24 cellular contexts compared by ENCODE assay signal in the genomic region with DNA sequence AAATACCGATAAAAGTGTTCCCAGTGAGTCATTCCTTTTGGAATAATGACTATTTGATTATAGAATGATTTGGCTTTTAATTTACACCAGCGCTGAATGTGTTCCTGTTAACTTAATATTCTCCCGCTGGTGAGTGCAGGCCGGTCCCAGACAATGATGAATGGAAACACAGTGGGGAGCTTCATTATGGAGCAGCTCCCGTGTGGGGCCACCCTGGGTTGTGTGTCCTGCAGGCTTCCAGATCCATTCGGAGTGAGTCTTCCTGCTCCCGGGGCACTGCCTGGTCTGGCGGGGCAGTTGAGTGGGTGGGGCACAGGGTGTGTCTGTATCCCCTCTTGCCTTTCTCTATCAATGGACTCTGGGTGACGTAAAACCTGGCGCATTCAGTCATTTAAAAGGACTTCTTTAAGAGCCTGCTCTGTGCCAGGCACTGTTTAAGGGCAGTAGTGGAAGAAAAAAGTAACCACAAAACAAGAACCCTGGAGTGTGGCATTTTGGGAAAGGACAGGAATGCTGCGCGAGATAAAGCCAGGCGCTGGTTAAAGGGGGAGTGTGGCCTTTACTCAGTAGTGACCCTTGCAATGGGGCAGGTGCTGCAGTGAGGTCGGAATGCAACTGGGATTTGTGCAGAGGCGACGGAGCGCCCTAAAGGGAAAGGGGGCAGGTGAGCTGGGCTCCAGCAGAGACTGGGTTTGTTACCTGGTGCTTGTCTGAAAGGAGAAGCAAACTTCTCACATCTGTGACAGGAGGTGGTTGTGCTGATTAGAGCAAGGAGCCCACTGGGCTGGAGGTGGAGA.
"Had no signal": no experiment of that assay in that cellular context is flagged by ENCODE, and none has a peak within 500 bp of the region (broad histone marks: within the 10 kb centered on the region; RNA-seq: fewer than 3 reads in every experiment).

No MANE protein-coding gene starts in this region.

- H3K27ac Mint-ChIP-seq: activated CD4-positive, alpha-beta T cell treated with anti-CD3 and anti-CD28 coated beads, Interleukin-2, amount 10 ng/mL, durations not matched to agents 24 days and 14 days; activated naive CD4-positive, alpha-beta T cell treated with anti-CD3 and anti-CD28 coated beads, Interleukin-2, amount 10 ng/mL, durations not matched to agents 7 days and 5 days; memory B cell; naive thymus-derived CD4-positive, alpha-beta T cell; stimulated activated memory B cell treated with anti-CD40 and anti-IgM and Interleukin-4, amounts not matched to agents 10 μg/mL and 1 μg/mL and 100 μg/mL, for 72 hours had no signal

- H3K9me3 ChIP-seq: colonic mucosa, heart left ventricle, pancreas, right lobe of liver, thoracic aorta, upper lobe of left lung had no signal

- H3K27me3 Mint-ChIP-seq: activated CD4-positive, alpha-beta T cell treated with anti-CD3 and anti-CD28 coated beads, Interleukin-2, amount 10 ng/mL, durations not matched to agents 24 days and 14 days; activated naive CD4-positive, alpha-beta T cell treated with anti-CD3 and anti-CD28 coated beads, Interleukin-2, amount 10 ng/mL, durations not matched to agents 7 days and 5 days; activated naive CD8-positive, alpha-beta T cell treated with anti-CD3 and anti-CD28 coated beads, Interleukin-2, amount 50 U/mL, for 24 hours; stimulated activated memory B cell treated with anti-CD40 and anti-IgM and Interleukin-4, amounts not matched to agents 10 μg/mL and 1 μg/mL and 100 μg/mL, for 72 hours had no signal

- H3K27me3 ChIP-seq: colonic mucosa, heart left ventricle, pancreas, right lobe of liver, upper lobe of left lung had no signal

- H3K4me3 Mint-ChIP-seq: activated CD4-positive, alpha-beta T cell treated with anti-CD3 and anti-CD28 coated beads, Interleukin-2, amount 10 ng/mL, durations not matched to agents 24 days and 14 days; activated naive CD4-positive, alpha-beta T cell treated with anti-CD3 and anti-CD28 coated beads, Interleukin-2, amount 10 ng/mL, durations not matched to agents 7 days and 5 days; activated naive CD8-positive, alpha-beta T cell treated with anti-CD3 and anti-CD28 coated beads, Interleukin-2, amount 50 U/mL, for 24 hours; memory B cell; naive thymus-derived CD4-positive, alpha-beta T cell; stimulated activated memory B cell treated with anti-CD40 and anti-IgM and Interleukin-4, amounts not matched to agents 10 μg/mL and 1 μg/mL and 100 μg/mL, for 72 hours had no signal

- H3K4me1 ChIP-seq: colonic mucosa, gastroesophageal sphincter, heart left ventricle, pancreas, right lobe of liver, upper lobe of left lung had no signal

- H3K27ac ChIP-seq: colonic mucosa, gastroesophageal sphincter, heart left ventricle, pancreas, right lobe of liver, thoracic aorta, upper lobe of left lung had no signal

- H3K4me1 Mint-ChIP-seq: activated CD4-positive, alpha-beta T cell treated with anti-CD3 and anti-CD28 coated beads, Interleukin-2, amount 10 ng/mL, durations not matched to agents 24 days and 14 days; activated naive CD4-positive, alpha-beta T cell treated with anti-CD3 and anti-CD28 coated beads, Interleukin-2, amount 10 ng/mL, durations not matched to agents 7 days and 5 days; activated naive CD8-positive, alpha-beta T cell treated with anti-CD3 and anti-CD28 coated beads, Interleukin-2, amount 50 U/mL, for 24 hours; memory B cell; naive thymus-derived CD4-positive, alpha-beta T cell; stimulated activated memory B cell treated with anti-CD40 and anti-IgM and Interleukin-4, amounts not matched to agents 10 μg/mL and 1 μg/mL and 100 μg/mL, for 72 hours had no signal

- H3K36me3 ChIP-seq: colonic mucosa, gastroesophageal sphincter, heart left ventricle, pancreas, right lobe of liver, thoracic aorta, upper lobe of left lung had no signal

- H3K4me3 ChIP-seq: colonic mucosa, gastroesophageal sphincter, heart left ventricle, pancreas, right lobe of liver, smooth muscle cell, thoracic aorta, upper lobe of left lung had no signal

- H3K9me3 Mint-ChIP-seq: activated CD4-positive, alpha-beta T cell treated with anti-CD3 and anti-CD28 coated beads, Interleukin-2, amount 10 ng/mL, durations not matched to agents 24 days and 14 days; activated naive CD4-positive, alpha-beta T cell treated with anti-CD3 and anti-CD28 coated beads, Interleukin-2, amount 10 ng/mL, durations not matched to agents 7 days and 5 days; activated naive CD8-positive, alpha-beta T cell treated with anti-CD3 and anti-CD28 coated beads, Interleukin-2, amount 50 U/mL, for 24 hours; stimulated activated memory B cell treated with anti-CD40 and anti-IgM and Interleukin-4, amounts not matched to agents 10 μg/mL and 1 μg/mL and 100 μg/mL, for 72 hours had no signal

- DNase-seq: activated CD4-positive, alpha-beta T cell treated with anti-CD3 and anti-CD28 coated beads, Interleukin-2, amount 10 ng/mL, durations not matched to agents 24 days and 14 days; activated CD8-positive, alpha-beta memory T cell treated with anti-CD3 and anti-CD28 coated beads, Interleukin-2, amount 50 U/mL, for 4 hours; activated effector memory CD4-positive, alpha-beta T cell treated with Interleukin-2 at 50 U/mL for 16 hours; activated naive CD4-positive, alpha-beta T cell treated with anti-CD3 and anti-CD28 coated beads, Interleukin-2, amount 10 ng/mL, durations not matched to agents 7 days and 5 days; activated naive CD8-positive, alpha-beta T cell treated with anti-CD3 and anti-CD28 coated beads, Interleukin-2, amount 50 U/mL, for 24 hours; activated T-cell treated with anti-CD3 and anti-CD28 coated beads, Interleukin-2, amount 50 U/mL, for 48 hours; anterior cingulate cortex; central memory CD4-positive, alpha-beta T cell; colonic mucosa; erythroblast; heart left ventricle; left ventricle myocardium superior; naive thymus-derived CD4-positive, alpha-beta T cell; pancreas; right lobe of liver; stimulated activated CD4-positive, alpha-beta T cell treated with anti-CD3 and anti-CD28 coated beads, Interleukin-4, amount 100 ng/mL, for 24 hours; T1000; upper lobe of left lung had no signal

- H3K36me3 Mint-ChIP-seq: activated naive CD4-positive, alpha-beta T cell treated with anti-CD3 and anti-CD28 coated beads, Interleukin-2, amount 10 ng/mL, durations not matched to agents 7 days and 5 days; brain; memory B cell; naive thymus-derived CD4-positive, alpha-beta T cell; stimulated activated memory B cell treated with anti-CD40 and anti-IgM and Interleukin-4, amounts not matched to agents 10 μg/mL and 1 μg/mL and 100 μg/mL, for 72 hours had no signal

- ATAC-seq: activated naive CD8-positive, alpha-beta T cell treated with anti-CD3 and anti-CD28 coated beads, Interleukin-2, amount 50 U/mL, for 24 hours; gastroesophageal sphincter; heart left ventricle; left ventricle myocardium superior; naive thymus-derived CD4-positive, alpha-beta T cell; pancreas; right lobe of liver; stimulated activated memory B cell treated with anti-CD40 and anti-IgM and Interleukin-4, amounts not matched to agents 10 μg/mL and 1 μg/mL and 100 μg/mL, for 72 hours had no signal
